Comparison of ENCODE assay signal across 8 cellular contexts in genomic region chr10:5684971-5685763, GRCh38. TPM values are rescaled to one million over a fixed set of nuclear protein-coding genes. Genes with fewer than 3 reads are reported as not detected.
A peak's percentile ranks its signal among the peaks of the same experiment; 100 is the strongest.
DNase-seq lines count a peak whose midpoint lies in the region; ATAC-seq, FAIRE-seq and TF ChIP-seq lines count a peak whose summit lies in the region.

No MANE protein-coding gene starts in this region.

- intact Hi-C loops in endothelial cell of umbilical vein (cut with micrococcal nuclease), result loop anchor here (1.0 to 2.0 kb wide), 6 partner anchors 18 to 238 kb away; partner anchors contain the start of genes ANKRD16 and GDI2

- no peaks in the 10 kb centered on the region for H3K36me3 ChIP-seq in endothelial cell of umbilical vein (ENCODE audit: control insufficient read depth in 2 of 2, extremely low read depth in 1 of 2, insufficient read depth in 2 of 2, low read length in 2 of 2)

- POLR2A ChIA-PET in endothelial cell of umbilical vein (lab: Charles Lee), result no interaction called here

- peak overlapping the region; percentile 68 for H3K27ac ChIP-seq in endothelial cell of umbilical vein (ENCODE audit: insufficient read depth, low read depth, low read length)

- H3K4me2 ChIP-seq in endothelial cell of umbilical vein (ENCODE audit: insufficient read depth, low read length), result peak overlapping the region; percentile 96

- H4K20me1 ChIP-seq in endothelial cell of umbilical vein (replicated peaks; ENCODE audit: control insufficient read depth, extremely low read depth, insufficient read depth, low read length), result no peaks in the 10 kb centered on the region

- peaks cover 9% of the 10 kb centered on the region for H3K4me1 ChIP-seq in endothelial cell of umbilical vein (ENCODE audit: control insufficient read depth, extremely low read depth, insufficient read depth, low read length)

- BruUV-seq in endothelial cell of umbilical vein (replicated peaks; lab: Mats Ljungman, UMichigan), result no TSS peak

- peak; percentile 29 to 32 for DNase-seq in SHP77 (lab: John Stamatoyannopoulos, UW)
- DNase-seq in SHP77 treated with DMSO at 0.1 percent for 48 hours (lab: John Stamatoyannopoulos, UW), result no peak
- DNase-seq in NCI-H460 (ENCODE audit: extremely low read depth, low read depth), result peak; percentile 47
- peak; percentile 84 for DNase-seq in activated CD8-positive, alpha-beta memory T cell treated with anti-CD3 and anti-CD28 coated beads, Interleukin-2, amount 10 ng/mL, durations not matched to agents 7 days and 5 days
- peak; percentile 82 for DNase-seq in endothelial cell of umbilical vein (ENCODE audit: low read depth, low spot score)
- DNase-seq in mucosa of gallbladder (ENCODE audit: low spot score), result peak; percentile 58
- peak; percentile 34 to 40 for DNase-seq in stimulated activated CD8-positive, alpha-beta memory T cell treated with anti-CD3 and anti-CD28 coated beads, Interleukin-4, amount 100 ng/mL, for 4 hours (ENCODE audit: low read depth in 2 of 2, low spot score in 1 of 2)

- peak; percentile 28 to 60 for TF ChIP-seq CTCF in endothelial cell of umbilical vein (IDR thresholded peaks at IDR 0.05; ENCODE audit: extremely low read depth in 1 of 2, insufficient read depth in 1 of 2, low read depth in 1 of 2, low read length in 2 of 2)

- peak overlapping the region; percentile 86 for H2AFZ ChIP-seq in endothelial cell of umbilical vein (ENCODE audit: low read depth, low read length)

- peak overlapping the region; percentile 62 to 97 (median 89) for H3K4me3 ChIP-seq in endothelial cell of umbilical vein (replicated peaks in 1 of 3; ENCODE audit: insufficient read depth in 1 of 3, low read depth in 1 of 3, low read length in 3 of 3)

- H3K9ac ChIP-seq in endothelial cell of umbilical vein (replicated peaks; ENCODE audit: extremely low read depth, insufficient read depth, low read length), result peak overlapping the region; percentile 79

- H3K36me3 Mint-ChIP-seq in activated CD8-positive, alpha-beta memory T cell treated with anti-CD3 and anti-CD28 coated beads, Interleukin-2, amount 10 ng/mL, durations not matched to agents 7 days and 5 days, result peaks cover 10% of the 10 kb centered on the region

- no peaks in the 10 kb centered on the region for H3K9me1 ChIP-seq in endothelial cell of umbilical vein (replicated peaks; ENCODE audit: control insufficient read depth, extremely low read depth, insufficient read depth, low read length)

- dilution Hi-C loops in endothelial cell of umbilical vein (cut with MboI; ENCODE audit: extremely low pct_ligation_motif_present, low sequenced_read_pairs), result no loop called here

- no peaks in the 10 kb centered on the region for H3K9me3 Mint-ChIP-seq in activated CD8-positive, alpha-beta memory T cell treated with anti-CD3 and anti-CD28 coated beads, Interleukin-2, amount 10 ng/mL, durations not matched to agents 7 days and 5 days (ENCODE audit: low read depth)

- H3K27me3 Mint-ChIP-seq in activated CD8-positive, alpha-beta memory T cell treated with anti-CD3 and anti-CD28 coated beads, Interleukin-2, amount 10 ng/mL, durations not matched to agents 7 days and 5 days, result peaks cover 4% of the 10 kb centered on the region

- peaks cover 47% of the 10 kb centered on the region for H3K79me2 ChIP-seq in endothelial cell of umbilical vein (ENCODE audit: control insufficient read depth, insufficient read depth, low read length)

- peak; percentile 44 for ATAC-seq in HG02884 (IDR thresholded peaks at IDR 0.05; ENCODE audit: unreplicated experiment)
- peak; percentile 56 for ATAC-seq in activated CD8-positive, alpha-beta memory T cell treated with anti-CD3 and anti-CD28 coated beads, Interleukin-2, amount 10 ng/mL, durations not matched to agents 7 days and 5 days

- CTCF ChIA-PET in activated CD8-positive, alpha-beta memory T cell treated with anti-CD3 and anti-CD28 coated beads, Interleukin-2, amount 10 ng/mL, durations not matched to agents 7 days and 5 days (lab: Charles Lee), result interaction anchor here (1.5 kb wide), 1 partner anchor 56 kb away, joined by 7 read pairs; no protein-coding TSS in a partner anchor
- CTCF ChIA-PET in endothelial cell of umbilical vein (lab: Charles Lee), result interaction anchor here (1.2 to 1.4 kb wide), 3 partner anchors 55 to 189 kb away, joined by 3 read pairs; no protein-coding TSS in a partner anchor

- H3K27ac Mint-ChIP-seq in activated CD8-positive, alpha-beta memory T cell treated with anti-CD3 and anti-CD28 coated beads, Interleukin-2, amount 10 ng/mL, durations not matched to agents 7 days and 5 days, result peak overlapping the region; percentile 95

- peak overlapping the region; percentile 99 for H3K4me3 Mint-ChIP-seq in activated CD8-positive, alpha-beta memory T cell treated with anti-CD3 and anti-CD28 coated beads, Interleukin-2, amount 10 ng/mL, durations not matched to agents 7 days and 5 days

- TF ChIP-seq POLR2A in endothelial cell of umbilical vein (IDR thresholded peaks at IDR 0.05; ENCODE audit: low read depth, low read length), result no peak

- H3K9me3 ChIP-seq in endothelial cell of umbilical vein (replicated peaks; ENCODE audit: control insufficient read depth, insufficient read depth, low read length), result no peaks in the 10 kb centered on the region

- peak; percentile 90 for FAIRE-seq in endothelial cell of umbilical vein (lab: Jason Lieb, UNC)

- peaks cover 3 to 10% of the 10 kb centered on the region in 2 experiments for H3K27me3 ChIP-seq in endothelial cell of umbilical vein (ENCODE audit: control insufficient read depth in 2 of 2, insufficient read depth in 2 of 2, low read length in 2 of 2)

- H3K4me1 Mint-ChIP-seq in activated CD8-positive, alpha-beta memory T cell treated with anti-CD3 and anti-CD28 coated beads, Interleukin-2, amount 10 ng/mL, durations not matched to agents 7 days and 5 days, result peaks cover 58% of the 10 kb centered on the region

TF ChIP-seq in endothelial cell of umbilical vein, 7 proteins besides CTCF, POLR2A, EP300 and RAD21:
- TF ChIP-seq MAX (IDR thresholded peaks at IDR 0.05; ENCODE audit: insufficient read depth, insufficient read length) (no peak), POLR2AphosphoS5 (IDR thresholded peaks at IDR 0.05; ENCODE audit: insufficient read depth, low read depth, low read length) (no peak), FOS (IDR thresholded peaks at IDR 0.05; ENCODE audit: borderline replicate concordance, insufficient read depth, low read length) (no peak), MYC (IDR thresholded peaks at IDR 0.05; ENCODE audit: low read depth, low read length) (no peak), EZH2 (IDR thresholded peaks at IDR 0.05; ENCODE audit: borderline replicate concordance, low read depth, low read length, severe bottlenecking) (no peak), GATA2 (IDR thresholded peaks at IDR 0.05; ENCODE audit: insufficient read depth, insufficient read length, low read depth, low read length) (no peak), JUN (IDR thresholded peaks at IDR 0.05; ENCODE audit: borderline replicate concordance, insufficient read depth, insufficient read length, low read depth) (no peak)

RNA-seq across cellular contexts. Expression of gene TASOR2, which starts 0.5 kb away (rescaled TPM):
- 69.7 and 86.6 TPM in 2 replicates for total RNA-seq in NCI-H460 (2014; rRNA removed; shearing (Covaris generic))
- 47.0 and 51.5 TPM in 2 replicates for polyA plus RNA-seq in NCI-H460 (2014; cell fraction: nucleus; rRNA removed)
- 10 to 100 TPM; 52.0 to 56.0 TPM for total RNA-seq in activated CD8-positive, alpha-beta memory T cell treated with anti-CD3 and anti-CD28 coated beads, Interleukin-2, amount 10 ng/mL, durations not matched to agents 7 days and 5 days
- total RNA-seq in endothelial cell of umbilical vein (48.9 and 49.9 TPM in 2 replicates), mucosa of gallbladder (48.5 TPM)
- polyA plus RNA-seq in endothelial cell of umbilical vein, result 10.0 and 13.6 TPM in 2 replicates
- 12.3 and 13.9 TPM in 2 replicates for polyA plus RNA-seq in endothelial cell of umbilical vein (2011; cell fraction: cytosol; rRNA removed)
- polyA plus RNA-seq in endothelial cell of umbilical vein (2011; cell fraction: nucleus; rRNA removed), result 55.8 and 70.0 TPM in 2 replicates
- polyA plus RNA-seq in endothelial cell of umbilical vein (2012), result 27.5 and 39.0 TPM in 2 replicates
- polyA minus RNA-seq in endothelial cell of umbilical vein, result 37.3 and 40.6 TPM in 2 replicates
- 41.3 TPM for polyA minus RNA-seq in endothelial cell of umbilical vein (2011; cell fraction: cytosol; rRNA and poly(A)+ RNA removed)
- polyA minus RNA-seq in endothelial cell of umbilical vein (2011; cell fraction: nucleus; rRNA and poly(A)+ RNA removed), result 59.6 and 103 TPM in 2 replicates

RNA-seq across cellular contexts. Expression of gene ASB13, which starts 18.8 kb away (rescaled TPM):
- total RNA-seq in NCI-H460 (2014; rRNA removed; shearing (Covaris generic)), result 18.3 and 19.1 TPM in 2 replicates
- polyA plus RNA-seq in NCI-H460 (2014; cell fraction: nucleus; rRNA removed), result 21.0 and 22.4 TPM in 2 replicates
- 1 to 10 TPM; 4.4 to 8.0 TPM for total RNA-seq in activated CD8-positive, alpha-beta memory T cell treated with anti-CD3 and anti-CD28 coated beads, Interleukin-2, amount 10 ng/mL, durations not matched to agents 7 days and 5 days
- total RNA-seq in endothelial cell of umbilical vein, result 7.3 and 7.9 TPM in 2 replicates
- polyA plus RNA-seq in endothelial cell of umbilical vein, result 5.5 and 6.3 TPM in 2 replicates
- 4.0 and 4.2 TPM in 2 replicates for polyA plus RNA-seq in endothelial cell of umbilical vein (2011; cell fraction: cytosol; rRNA removed)
- polyA plus RNA-seq in endothelial cell of umbilical vein (2011; cell fraction: nucleus; rRNA removed), result 2.3 and 2.9 TPM in 2 replicates
- polyA plus RNA-seq in endothelial cell of umbilical vein (2012), result 6.2 and 6.3 TPM in 2 replicates
- polyA minus RNA-seq in endothelial cell of umbilical vein, result 5.9 and 7.4 TPM in 2 replicates
- 18.3 TPM for polyA minus RNA-seq in endothelial cell of umbilical vein (2011; cell fraction: cytosol; rRNA and poly(A)+ RNA removed)
- 1.9 and 2.2 TPM in 2 replicates for polyA minus RNA-seq in endothelial cell of umbilical vein (2011; cell fraction: nucleus; rRNA and poly(A)+ RNA removed)
- 37.3 TPM for total RNA-seq in mucosa of gallbladder
